ENCODE assay signal across 1 cellular context in genomic region chr3:72338942-72339749, GRCh38.
A peak's percentile ranks its signal among the peaks of the same experiment; 100 is the strongest.
TF ChIP-seq lines count a peak whose summit lies in the region.

No MANE protein-coding gene starts in this region.

TF ChIP-seq in K562, 482 proteins besides CTCF, POLR2A, EP300 and RAD21 (continued from another document and continues in another):
- TF ChIP-seq MGA (IDR thresholded peaks at IDR 0.05) (no peak), NFE2 (IDR thresholded peaks at IDR 0.05; ENCODE audit: low read depth) (peak; percentile 35; the same call in 1 of the 2 replicates), LEF1 (IDR thresholded peaks at IDR 0.05) (peak; percentile 56), MNT (conservative IDR thresholded peaks at IDR 0.05) (0 out of 4 replicates have a peak, but pooled peaks of 1 of the 2 experiments have one; percentile 17), NCOR1 (IDR thresholded peaks at IDR 0.05) (peak; percentile 56), XRCC3 (IDR thresholded peaks at IDR 0.05) (no peak), FOXK1 (CRISPR knock-in tag; IDR thresholded peaks at IDR 0.05; ENCODE audit: borderline replicate concordance) (no peak), PRPF4 (IDR thresholded peaks at IDR 0.05; ENCODE audit: insufficient read depth, low read depth, low read length, poor library complexity, severe bottlenecking) (no peak), ARID4B (CRISPR knock-in tag; IDR thresholded peaks at IDR 0.05) (no peak), CBX2 (IDR thresholded peaks at IDR 0.05; ENCODE audit: insufficient read depth, low read length, poor library complexity, severe bottlenecking) (no peak), ZNF121 (CRISPR knock-in tag; conservative IDR thresholded peaks at IDR 0.05) (no peak), PATZ1 (CRISPR knock-in tag; IDR thresholded peaks at IDR 0.05; ENCODE audit: borderline replicate concordance) (no peak), TEAD4 (IDR thresholded peaks at IDR 0.05; ENCODE audit: low read length) (peak; percentile 41; the same call in 1 of the 2 replicates), TEAD4 (CRISPR knock-in tag; IDR thresholded peaks at IDR 0.05; ENCODE audit: borderline replicate concordance) (no peak), PCBP1 (IDR thresholded peaks at IDR 0.05; ENCODE audit: low read depth, low read length, poor library complexity, severe bottlenecking) (no peak), CHD4 (IDR thresholded peaks at IDR 0.05; ENCODE audit: insufficient read depth, insufficient replicate concordance, low read depth, low read length, poor library complexity, severe bottlenecking) (no peak), ZNF232 (CRISPR knock-in tag; IDR thresholded peaks at IDR 0.05) (no peak), CREB1 (IDR thresholded peaks at IDR 0.05) (peak; percentile 31; the same call in 1 of the 2 replicates), CREB1 (CRISPR knock-in tag; IDR thresholded peaks at IDR 0.05) (no peak), YBX1 (IDR thresholded peaks at IDR 0.05) (no peak), ARID1B (IDR thresholded peaks at IDR 0.05) (peak; percentile 74), FIP1L1 (IDR thresholded peaks at IDR 0.05; ENCODE audit: low read depth, low read length, poor library complexity, severe bottlenecking) (no peak), DACH1 (IDR thresholded peaks at IDR 0.05; ENCODE audit: partially characterized antibody) (peak; percentile 91), MAZ (CRISPR knock-in tag; conservative IDR thresholded peaks at IDR 0.05 in 1 of 2, IDR thresholded peaks at IDR 0.05 in 1 of 2) (no peak), NR2F6 (CRISPR knock-in tag; IDR thresholded peaks at IDR 0.05) (no peak), NFRKB (IDR thresholded peaks at IDR 0.05; ENCODE audit: low read depth) (0 out of 2 replicates have a peak, but pooled peaks have one; percentile 22)
- TF ChIP-seq, protein P1, sequence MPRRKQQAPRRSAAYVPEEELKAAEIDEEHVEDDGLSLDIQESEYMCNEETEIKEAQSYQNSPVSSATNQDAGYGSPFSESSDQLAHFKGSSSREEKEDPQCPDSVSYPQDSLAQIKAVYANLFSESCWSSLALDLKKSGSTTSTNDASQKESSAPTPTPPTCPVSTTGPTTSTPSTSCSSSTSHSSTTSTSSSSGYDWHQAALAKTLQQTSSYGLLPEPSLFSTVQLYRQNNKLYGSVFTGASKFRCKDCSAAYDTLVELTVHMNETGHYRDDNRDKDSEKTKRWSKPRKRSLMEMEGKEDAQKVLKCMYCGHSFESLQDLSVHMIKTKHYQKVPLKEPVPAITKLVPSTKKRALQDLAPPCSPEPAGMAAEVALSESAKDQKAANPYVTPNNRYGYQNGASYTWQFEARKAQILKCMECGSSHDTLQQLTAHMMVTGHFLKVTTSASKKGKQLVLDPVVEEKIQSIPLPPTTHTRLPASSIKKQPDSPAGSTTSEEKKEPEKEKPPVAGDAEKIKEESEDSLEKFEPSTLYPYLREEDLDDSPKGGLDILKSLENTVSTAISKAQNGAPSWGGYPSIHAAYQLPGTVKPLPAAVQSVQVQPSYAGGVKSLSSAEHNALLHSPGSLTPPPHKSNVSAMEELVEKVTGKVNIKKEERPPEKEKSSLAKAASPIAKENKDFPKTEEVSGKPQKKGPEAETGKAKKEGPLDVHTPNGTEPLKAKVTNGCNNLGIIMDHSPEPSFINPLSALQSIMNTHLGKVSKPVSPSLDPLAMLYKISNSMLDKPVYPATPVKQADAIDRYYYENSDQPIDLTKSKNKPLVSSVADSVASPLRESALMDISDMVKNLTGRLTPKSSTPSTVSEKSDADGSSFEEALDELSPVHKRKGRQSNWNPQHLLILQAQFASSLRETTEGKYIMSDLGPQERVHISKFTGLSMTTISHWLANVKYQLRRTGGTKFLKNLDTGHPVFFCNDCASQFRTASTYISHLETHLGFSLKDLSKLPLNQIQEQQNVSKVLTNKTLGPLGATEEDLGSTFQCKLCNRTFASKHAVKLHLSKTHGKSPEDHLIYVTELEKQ (CRISPR knock-in tag; IDR thresholded peaks at IDR 0.05): peak; percentile 94
- TF ChIP-seq, protein P2, sequence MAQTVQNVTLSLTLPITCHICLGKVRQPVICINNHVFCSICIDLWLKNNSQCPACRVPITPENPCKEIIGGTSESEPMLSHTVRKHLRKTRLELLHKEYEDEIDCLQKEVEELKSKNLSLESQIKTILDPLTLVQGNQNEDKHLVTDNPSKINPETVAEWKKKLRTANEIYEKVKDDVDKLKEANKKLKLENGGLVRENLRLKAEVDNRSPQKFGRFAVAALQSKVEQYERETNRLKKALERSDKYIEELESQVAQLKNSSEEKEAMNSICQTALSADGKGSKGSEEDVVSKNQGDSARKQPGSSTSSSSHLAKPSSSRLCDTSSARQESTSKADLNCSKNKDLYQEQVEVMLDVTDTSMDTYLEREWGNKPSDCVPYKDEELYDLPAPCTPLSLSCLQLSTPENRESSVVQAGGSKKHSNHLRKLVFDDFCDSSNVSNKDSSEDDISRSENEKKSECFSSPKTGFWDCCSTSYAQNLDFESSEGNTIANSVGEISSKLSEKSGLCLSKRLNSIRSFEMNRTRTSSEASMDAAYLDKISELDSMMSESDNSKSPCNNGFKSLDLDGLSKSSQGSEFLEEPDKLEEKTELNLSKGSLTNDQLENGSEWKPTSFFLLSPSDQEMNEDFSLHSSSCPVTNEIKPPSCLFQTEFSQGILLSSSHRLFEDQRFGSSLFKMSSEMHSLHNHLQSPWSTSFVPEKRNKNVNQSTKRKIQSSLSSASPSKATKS (CRISPR knock-in tag; IDR thresholded peaks at IDR 0.05): no peak
